ENCODE assay signal across 11 cellular contexts in the genomic region with DNA sequence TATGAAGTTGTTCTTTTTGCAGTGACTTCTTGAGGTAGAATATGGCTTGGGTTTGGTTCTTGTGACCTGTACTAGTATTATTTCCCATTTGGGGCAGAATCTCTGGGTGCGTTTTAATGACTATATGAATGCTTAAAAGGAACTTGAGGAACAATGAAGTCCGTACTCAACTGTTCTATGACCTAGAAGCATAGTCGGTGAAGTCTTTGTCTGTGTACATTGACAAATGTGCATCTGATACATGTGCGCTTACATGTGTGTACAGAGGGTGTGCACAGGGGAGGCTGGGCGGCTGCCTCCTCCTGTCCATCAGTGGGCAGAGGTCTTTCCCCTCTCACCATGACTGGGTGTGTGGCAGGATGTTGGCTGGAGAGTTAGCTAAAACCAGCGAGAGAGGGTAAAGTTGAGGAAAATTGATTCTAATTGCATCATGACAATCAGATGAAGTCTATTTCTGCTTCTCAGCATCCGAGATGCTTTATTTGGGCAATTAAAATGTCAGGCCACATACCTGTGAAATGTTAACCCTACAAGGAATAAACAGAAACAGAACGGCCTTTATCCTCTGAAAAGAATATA. TPM values are rescaled to one million over a fixed set of nuclear protein-coding genes. Genes with fewer than 3 reads are reported as not detected.
DNase-seq lines count a peak whose midpoint lies in the region; ATAC-seq, FAIRE-seq and TF ChIP-seq lines count a peak whose summit lies in the region.
"Had no signal": no experiment of that assay in that cellular context is flagged by ENCODE, and none has a peak within 500 bp of the region (broad histone marks: within the 10 kb centered on the region; RNA-seq: fewer than 3 reads in every experiment).

No MANE protein-coding gene starts in this region.

- 28% methylated on average over 8 of the region's 8 CpGs for WGBS in K562 (ENCODE audit: insufficient coverage, low coverage, missing lambda C conversion rate)
- WGBS in HepG2 (ENCODE audit: low lambda C conversion rate), result 57% methylated on average over 8 of the region's 8 CpGs
- 10 to 17% methylated on average over 8 of the region's 8 CpGs for WGBS in testis, 2 donors

- H3K4me1 ChIP-seq in K562 (replicated peaks in 1 of 2; ENCODE audit: control insufficient read depth in 2 of 2, insufficient read depth in 2 of 2, low read length in 2 of 2) (peaks cover 22 to 33% of the 10 kb centered on the region in 2 experiments), HepG2 (ENCODE audit: insufficient read depth, low read length) (peaks cover 43% of the 10 kb centered on the region), testis (peaks cover 4% of the 10 kb centered on the region)
- H3K4me1 ChIP-seq: BLaER1 had no signal

- peak; percentile 29 for FAIRE-seq in K562 (lab: Jason Lieb, UNC)
- FAIRE-seq in HepG2 (lab: Jason Lieb, UNC), result no peak

- no peak for DNase-seq in T-helper 1 cell
- peak in 1 of 4 experiments; percentile 45 for DNase-seq in K562 (ENCODE audit: extremely low read depth in 1 of 4, low spot score in 3 of 4)
- DNase-seq in HepG2 (ENCODE audit: low spot score), result no peak
- no peak for DNase-seq in testis
- DNase-seq in islet precursor cell, result no peak
- DNase-seq in stimulated activated CD4-positive, alpha-beta T cell treated with anti-CD3 and anti-CD28 coated beads, Interleukin-1b, Interleukin-23, amount 100 ng/mL, for 48 hours, result no peak
- no peak for DNase-seq in DMS 273 (lab: John Stamatoyannopoulos, UW; ENCODE audit: unreplicated experiment)
- DNase-seq: activated CD4-positive, CD25-positive, alpha-beta regulatory T cell treated with anti-CD3 and anti-CD28 coated beads, Interleukin-2, amount 50 U/mL, for 72 hours had no signal

- H3K4me3 Mint-ChIP-seq in T-helper 1 cell treated with Interleukin-12 subunit alpha and Interleukin-12 subunit beta and Interleukin-4 antibody, amounts not matched to agents 30 μg/mL and 1 μg/mL, for 36 hours, result peak overlapping the region; percentile 52

- TF ChIP-seq CTCF in K562 (IDR thresholded peaks at IDR 0.05 in 2 of 3, conservative IDR thresholded peaks at IDR 0.05 in 1 of 3; ENCODE audit: insufficient read depth in 2 of 3, low read depth in 1 of 3, low read length in 3 of 3), result no peak
- no peak for TF ChIP-seq CTCF in HepG2 (CRISPR knock-in tag; IDR thresholded peaks at IDR 0.05)
- TF ChIP-seq CTCF in testis (IDR thresholded peaks at IDR 0.05), result no peak

- no TSS peak for BruUV-seq in K562 (replicated peaks; lab: Mats Ljungman, UMichigan)
- TSS peak; percentile 48 for BruUV-seq in HepG2 (replicated peaks; lab: Mats Ljungman, UMichigan)

- H3K4me3 ChIP-seq in K562 (peak overlapping the region; percentile 55), HepG2 (replicated peaks in 1 of 3; ENCODE audit: insufficient read depth in 1 of 3, low read depth in 2 of 3, low read length in 3 of 3) (peak overlapping the region; percentile 70 to 82 (median 78)), testis (peak overlapping the region; percentile 69 to 73)
- H3K4me3 ChIP-seq: BLaER1 had no signal

- no peak for TF ChIP-seq POLR2A in K562 (conservative IDR thresholded peaks at IDR 0.05)
- TF ChIP-seq POLR2A in HepG2 (IDR thresholded peaks at IDR 0.05; ENCODE audit: insufficient read depth in 1 of 2, low read depth in 2 of 2, low read length in 2 of 2), result no peak
- no peak for TF ChIP-seq POLR2A in testis (IDR thresholded peaks at IDR 0.05)

- H4K20me1 ChIP-seq in K562 (replicated peaks; ENCODE audit: control insufficient read depth, insufficient read depth, low read length) (0 out of 2 replicates have a peak, but pooled peaks cover 4% of the 10 kb centered on the region), HepG2 (ENCODE audit: insufficient read depth, low read length) (peaks cover 9% of the 10 kb centered on the region)

- H3K36me3 ChIP-seq in K562 (ENCODE audit: control insufficient read depth, insufficient read depth, low read length) (peaks cover 5% of the 10 kb centered on the region; the same call in 1 of the 3 replicates), HepG2 (replicated peaks in 1 of 2; ENCODE audit: control insufficient read depth in 1 of 2, insufficient read depth in 2 of 2, low read length in 2 of 2) (peaks cover 2 to 5% of the 10 kb centered on the region in 2 experiments; a peak in 1 of 5 replicates), testis (ENCODE audit: low read depth, missing control alignments) (no peaks in the 10 kb centered on the region)
- H3K36me3 ChIP-seq: BLaER1, neutrophil had no signal

- in situ Hi-C loops in K562 (cut with MboI) (loop anchor here (25.0 kb wide), 1 partner anchor 908 kb away; no protein-coding TSS in a partner anchor), HepG2 (cut with HindIII; ENCODE audit: extremely low pct_ligation_motif_present, low pct_unique_long_range_greater_than_20kb) (loop anchor here (5.0 to 25.0 kb wide), 4 partner anchors 67 to 1067 kb away; no protein-coding TSS in a partner anchor)

- H3K36me3 Mint-ChIP-seq in T-helper 1 cell treated with Interleukin-12 subunit alpha and Interleukin-12 subunit beta and Interleukin-4 antibody, amounts not matched to agents 30 μg/mL and 1 μg/mL, for 36 hours (ENCODE audit: low read depth), result peaks cover 6% of the 10 kb centered on the region

- H3K27ac ChIP-seq in K562 (ENCODE audit: extremely low read depth, low read depth, low read length) (peak overlapping the region; percentile 71), HepG2 (ENCODE audit: extremely low read length, insufficient read depth, low read length) (peak overlapping the region; percentile 64), testis (peak overlapping the region; percentile 79 to 93)
- H3K27ac ChIP-seq: BLaER1, neutrophil had no signal

- H3K9ac ChIP-seq in K562 (ENCODE audit: insufficient read depth in 1 of 2, low read depth in 2 of 2, low read length in 2 of 2) (peak overlapping the region; percentile 38 to 70; a peak in 3 of 4 replicates), HepG2 (ENCODE audit: insufficient read depth, low read depth, low read length) (peak overlapping the region; percentile 74)
- H3K9ac ChIP-seq: BLaER1 had no signal

- no peak for TF ChIP-seq RAD21 in K562 (CRISPR knock-in tag; conservative IDR thresholded peaks at IDR 0.05 in 1 of 2, IDR thresholded peaks at IDR 0.05 in 1 of 2)
- TF ChIP-seq RAD21 in HepG2 (CRISPR knock-in tag; IDR thresholded peaks at IDR 0.05), result no peak

- no peak for ATAC-seq in K562
- no peak for ATAC-seq in HepG2

- peak overlapping the region; percentile 89 for H2AFZ ChIP-seq in K562 (ENCODE audit: low read depth, low read length)
- H2AFZ ChIP-seq in HepG2 (ENCODE audit: low read length), result peak overlapping the region; percentile 50

- H3K79me2 ChIP-seq in K562 (ENCODE audit: control insufficient read depth, insufficient read depth, low read length), result peaks cover 81% of the 10 kb centered on the region
- H3K79me2 ChIP-seq in HepG2 (ENCODE audit: insufficient read depth, low read length), result peaks cover 36% of the 10 kb centered on the region

- H3K4me2 ChIP-seq in K562 (ENCODE audit: insufficient read depth, low read length) (peak overlapping the region; percentile 87), HepG2 (ENCODE audit: low read depth, low read length) (peak overlapping the region; percentile 86)
- H3K4me2 ChIP-seq: BLaER1 had no signal

- intact Hi-C loops in K562 (cut with micrococcal nuclease), result loop anchor here (5.0 to 10.0 kb wide), 7 partner anchors 93 to 1655 kb away; no protein-coding TSS in a partner anchor
- intact Hi-C loops in HepG2 (cut with micrococcal nuclease; ENCODE audit: unreplicated experiment), result loop anchor here (5.0 to 10.0 kb wide), 2 partner anchors 255 to 277 kb away; no protein-coding TSS in a partner anchor
- intact Hi-C loops in testis (cut with DNase I; ENCODE audit: low total_unique reads), result no loop called here

- TF ChIP-seq EP300 in K562 (IDR thresholded peaks at IDR 0.05; ENCODE audit: low read length), result no peak
- no peak for TF ChIP-seq EP300 in HepG2 (IDR thresholded peaks at IDR 0.05; ENCODE audit: low read depth in 2 of 2, low read length in 2 of 2)
- no peak for TF ChIP-seq EP300 in HepG2 (CRISPR knock-in tag; IDR thresholded peaks at IDR 0.05; ENCODE audit: borderline replicate concordance)

- H3K27me3 ChIP-seq in K562 (ENCODE audit: control insufficient read depth in 2 of 2, insufficient read depth in 2 of 2, low read length in 2 of 2) (no peaks in the 10 kb centered on the region), HepG2 (ENCODE audit: control insufficient read depth in 1 of 2, insufficient read depth in 2 of 2, low read length in 2 of 2) (no peaks in the 10 kb centered on the region; a peak in 1 of 5 replicates), testis (no peaks in the 10 kb centered on the region)

- H3K27ac Mint-ChIP-seq in T-helper 1 cell treated with Interleukin-12 subunit alpha and Interleukin-12 subunit beta and Interleukin-4 antibody, amounts not matched to agents 30 μg/mL and 1 μg/mL, for 36 hours, result peak overlapping the region; percentile 60

- peaks cover 3% of the 10 kb centered on the region for H3K4me1 Mint-ChIP-seq in T-helper 1 cell treated with Interleukin-12 subunit alpha and Interleukin-12 subunit beta and Interleukin-4 antibody, amounts not matched to agents 30 μg/mL and 1 μg/mL, for 36 hours (ENCODE audit: low read depth)

- H3K9me3 Mint-ChIP-seq in T-helper 1 cell treated with Interleukin-12 subunit alpha and Interleukin-12 subunit beta and Interleukin-4 antibody, amounts not matched to agents 30 μg/mL and 1 μg/mL, for 36 hours, result no peaks in the 10 kb centered on the region

- H3K9me1 ChIP-seq in K562 (ENCODE audit: control insufficient read depth, insufficient read depth, low read length), result no peaks in the 10 kb centered on the region

- peaks cover 90% of the 10 kb centered on the region for H3K27me3 Mint-ChIP-seq in T-helper 1 cell treated with Interleukin-12 subunit alpha and Interleukin-12 subunit beta and Interleukin-4 antibody, amounts not matched to agents 30 μg/mL and 1 μg/mL, for 36 hours (ENCODE audit: low read depth)

- H3K9me3 ChIP-seq in K562 (replicated peaks; ENCODE audit: control insufficient read depth, insufficient read depth, low read depth, low read length) (no peaks in the 10 kb centered on the region), HepG2 (ENCODE audit: low read length) (no peaks in the 10 kb centered on the region), testis (no peaks in the 10 kb centered on the region)
- H3K9me3 ChIP-seq: neutrophil had no signal

- POLR2A ChIA-PET in K562 (lab: Yijun Ruan, JAX) (interaction anchor here (1.3 kb wide), 1 partner anchor 9 kb away, joined by 3 read pairs; no protein-coding TSS in a partner anchor), HepG2 (lab: Yijun Ruan, JAX) (interaction anchor here (1.5 kb wide), 1 partner anchor 10 kb away, joined by 16 read pairs; no protein-coding TSS in a partner anchor)

- CTCF ChIA-PET in K562 (lab: Yijun Ruan, JAX; ENCODE audit: low intra/inter-chr PET ratio), result no interaction called here
- CTCF ChIA-PET in HepG2 (lab: Yijun Ruan, JAX; ENCODE audit: low intra/inter-chr PET ratio, low total read pairs), result no interaction called here

RNA-seq across cellular contexts. Expression of a gene that starts 1.0 kb away (rescaled TPM):
- total RNA-seq in K562 (2011; cell fraction: chromatin; rRNA removed; ENCODE audit: low replicate concordance), result 16.8 and 21.5 TPM in 2 replicates
- 10.5 and 13.2 TPM in 2 replicates for total RNA-seq in K562 (2011; cell fraction: nucleolus; rRNA removed)
- total RNA-seq in K562 (2011; cell fraction: nucleoplasm; rRNA removed), result 14.2 and 23.5 TPM in 2 replicates
- total RNA-seq in K562 (2014; rRNA removed), result 6.8 and 8.3 TPM in 2 replicates
- 8.3 and 9.9 TPM in 2 replicates for total RNA-seq in K562 (2014; rRNA removed; fragmentation: Illumina TruSeq; extraction: Trizol)
- total RNA-seq in K562 (2015; rRNA removed; fragmentation: Illumina TruSeq; extraction: Trizol), result 11.9 and 13.1 TPM in 2 replicates
- total RNA-seq in K562 (2021), result 49.7 and 51.8 TPM in 2 replicates
- polyA plus RNA-seq in K562 (2011; rRNA removed), result 6.0 and 10.9 TPM in 2 replicates
- polyA plus RNA-seq in K562 (2011; cell fraction: cytosol; rRNA removed), result 7.7 and 13.7 TPM in 2 replicates
- polyA plus RNA-seq in K562 (2011; cell fraction: nucleus; rRNA removed), result 11.9 and 16.2 TPM in 2 replicates
- 35.3 and 71.0 TPM in 2 replicates for polyA plus RNA-seq in K562 (2012)
- polyA plus RNA-seq in K562 (2014; fragmentation: Illumina TruSeq; extraction: Trizol), result 41.0 and 41.5 TPM in 2 replicates
- 10 to 100 TPM in 1 of 2 experiments, 1 to 10 TPM in 1; 9.7 to 11.1 TPM for polyA plus RNA-seq in K562 (2014; fragmentation: Nextera tagmentation; extraction: Ambion mirVana)
- polyA plus RNA-seq in K562 (2014; rRNA removed), result 21.8 and 24.2 TPM in 2 replicates
- 5.4 TPM in 2 replicates for polyA minus RNA-seq in K562 (2011; rRNA and poly(A)+ RNA removed)
- 17.7 and 27.6 TPM in 2 replicates for polyA minus RNA-seq in K562 (2011; cell fraction: cytosol; rRNA and poly(A)+ RNA removed)
- polyA minus RNA-seq in K562 (2011; cell fraction: nucleus; rRNA and poly(A)+ RNA removed), result 9.8 and 9.9 TPM in 2 replicates
- total RNA-seq in HepG2 (2016; rRNA removed; fragmentation: Illumina TruSeq; extraction: Trizol), result 3.5 and 5.0 TPM in 2 replicates
- total RNA-seq in HepG2 (2016; cell fraction: cytosol; rRNA removed; fragmentation: Illumina TruSeq; extraction: Trizol; ENCODE audit: low read depth), result 0.61 and 0.79 TPM in 2 replicates
- total RNA-seq in HepG2 (2016; cell fraction: insoluble cytoplasmic fraction; rRNA removed; fragmentation: Illumina TruSeq; extraction: Trizol), result 3.8 and 4.3 TPM in 2 replicates
- 2.4 and 2.8 TPM in 2 replicates for total RNA-seq in HepG2 (2016; cell fraction: membrane; rRNA removed; fragmentation: Illumina TruSeq; extraction: Trizol)
- 8.2 and 8.4 TPM in 2 replicates for total RNA-seq in HepG2 (2016; cell fraction: nucleus; rRNA removed; fragmentation: Illumina TruSeq; extraction: Trizol)
- polyA plus RNA-seq in HepG2 (2011; rRNA removed), result 4.0 and 4.7 TPM in 2 replicates
- 3.5 and 3.6 TPM in 2 replicates for polyA plus RNA-seq in HepG2 (2011; cell fraction: cytosol; rRNA removed)
- polyA plus RNA-seq in HepG2 (2011; cell fraction: nucleus; rRNA removed), result 13.5 and 15.0 TPM in 2 replicates
- 20.1 and 28.6 TPM in 2 replicates for polyA plus RNA-seq in HepG2 (2012)
- 0.70 TPM in 2 replicates for polyA plus RNA-seq in HepG2 (2016; cell fraction: cytosol; fragmentation: Illumina TruSeq; extraction: Trizol; ENCODE audit: low read depth)
- 14.4 and 16.5 TPM in 2 replicates for polyA plus RNA-seq in HepG2 (2016; cell fraction: insoluble cytoplasmic fraction; fragmentation: Illumina TruSeq; extraction: Trizol; ENCODE audit: low read depth)
- 3.3 and 3.6 TPM in 2 replicates for polyA plus RNA-seq in HepG2 (2016; cell fraction: membrane; fragmentation: Illumina TruSeq; extraction: Trizol; ENCODE audit: low read depth)
- 27.1 and 27.3 TPM in 2 replicates for polyA plus RNA-seq in HepG2 (2016; cell fraction: nucleus; fragmentation: Illumina TruSeq; extraction: Trizol; ENCODE audit: insufficient read depth, low read depth)
- polyA minus RNA-seq in HepG2 (2011; rRNA and poly(A)+ RNA removed; ENCODE audit: low replicate concordance), result 15.2 and 51.3 TPM in 2 replicates
- 6.7 and 11.9 TPM in 2 replicates for polyA minus RNA-seq in HepG2 (2011; cell fraction: cytosol; rRNA and poly(A)+ RNA removed)
- polyA minus RNA-seq in HepG2 (2011; cell fraction: nucleus; rRNA and poly(A)+ RNA removed), result 11.7 and 14.2 TPM in 2 replicates
- total RNA-seq in testis, result 10 to 100 TPM; 31.2 to 38.2 TPM
- 42.9 TPM for polyA plus RNA-seq in testis (ENCODE audit: insufficient read depth, low read depth, low replicate concordance)
